ENCODE assay signal across 17 cellular contexts in genomic region chr4:155512812-155513211, GRCh38.
DNase-seq lines count a peak whose midpoint lies in the region; ATAC-seq and TF ChIP-seq lines count a peak whose summit lies in the region.
"Had no signal": no experiment of that assay in that cellular context is flagged by ENCODE, and none has a peak within 500 bp of the region (broad histone marks: within the 10 kb centered on the region; RNA-seq: fewer than 3 reads in every experiment).

No MANE protein-coding gene starts in this region.

- H3K36me3 ChIP-seq in heart right ventricle: no peaks in the 10 kb centered on the region
- no peaks in the 10 kb centered on the region for H3K36me3 ChIP-seq in aorta (ENCODE audit: control insufficient read depth in 1 of 2, insufficient read depth in 2 of 2, low read length in 1 of 2)

- peaks cover 0 to 74% (median 39%) of the 10 kb centered on the region in 9 donors for H3K4me1 ChIP-seq in heart right ventricle
- peaks cover 0 to 7% of the 10 kb centered on the region in 2 donors for H3K4me1 ChIP-seq in aorta (ENCODE audit: control insufficient read depth in 1 of 2, insufficient read depth in 2 of 2, low read length in 2 of 2)

- H3K9me3 ChIP-seq in heart right ventricle (no peaks in the 10 kb centered on the region), aorta (ENCODE audit: control insufficient read depth, low read length) (no peaks in the 10 kb centered on the region)

- no peaks in the 10 kb centered on the region for H3K27me3 ChIP-seq in heart right ventricle
- no peaks in the 10 kb centered on the region for H3K27me3 ChIP-seq in aorta (ENCODE audit: control insufficient read depth in 1 of 2, insufficient read depth in 2 of 2, low read length in 1 of 2)

- WGBS in heart right ventricle, 2 donors: 44 to 53% methylated on average over 5 of the region's 5 CpGs
- WGBS in aorta, 2 donors: 9 to 13% methylated on average over 5 of the region's 5 CpGs

- intact Hi-C loops in Right ventricle myocardium inferior (cut with DNase I): loop anchor here (2.0 to 10.0 kb wide), 4 partner anchors 59 to 252 kb away; no protein-coding TSS in a partner anchor
- intact Hi-C loops in cardiac septum (cut with DNase I): loop anchor here (5.0 kb wide), 2 partner anchors 71 to 159 kb away; no protein-coding TSS in a partner anchor
- intact Hi-C loops in heart right ventricle (cut with DNase I): loop anchor here in 6 of 10 donors (5.0 to 10.0 kb wide), 8 partner anchors 66 to 274 kb away; partner anchors contain the start of genes GUCY1A1 (in 2 of the 6) and GUCY1B1 (in 1 of the 6)
- intact Hi-C loops in aorta (cut with DNase I): loop anchor here (5.0 to 10.0 kb wide), 3 partner anchors 41 to 262 kb away; no protein-coding TSS in a partner anchor

- H3K27ac ChIP-seq in heart right ventricle: peak overlapping the region in 9 of 10 donors; percentile 28 to 85 (median 68)
- no peak overlapping the region for H3K27ac ChIP-seq in aorta (ENCODE audit: low read depth in 1 of 2, low read length in 2 of 2)
- H3K27ac ChIP-seq: 22Rv1 had no signal

- H3K4me3 ChIP-seq in heart right ventricle: no peak overlapping the region
- no peak overlapping the region for H3K4me3 ChIP-seq in aorta (ENCODE audit: low read length in 2 of 2)
- H3K4me3 ChIP-seq: K562 had no signal

- DNase-seq in Right ventricle myocardium inferior (ENCODE audit: missing footprints) (no peak), cardiac septum (ENCODE audit: low spot score) (no peak), heart right ventricle (peak in 1 of 2 donors; percentile 82), lung microvascular endothelial cell (ENCODE audit: low read depth in 2 of 2) (peak; percentile 16 to 95), aorta (no peak), NCI-H2081 (lab: John Stamatoyannopoulos, UW) (no peak), NCI-H2081 treated with DMSO at 0.1 percent for 48 hours (lab: John Stamatoyannopoulos, UW) (no peak)
- DNase-seq: DMS79, GOT3, MV-4-11, NCI-H1694 treated with DMSO at 0.1 percent for 48 hours, NCI-H345, NCI-H524 treated with DMSO at 0.1 percent for 48 hours had no signal

- peak; percentile 69 for ATAC-seq in Right ventricle myocardium inferior
- peak; percentile 52 to 81 (median 76) for ATAC-seq in heart right ventricle
- ATAC-seq in aorta (ENCODE audit: low FRiP score): peak; percentile 68
- no peak for ATAC-seq in HG02798 (IDR thresholded peaks at IDR 0.05; ENCODE audit: poor library complexity, unreplicated experiment)
- ATAC-seq: HCT116, K562 had no signal

- no peak for TF ChIP-seq CTCF in heart right ventricle (IDR thresholded peaks at IDR 0.05)

Comparison
In these comparisons a context has a peak if more than half of its experiments do, and no peak if none do; other contexts are left out.
1. DNase-seq: peak in lung microvascular endothelial cell (2 of 2); none in Right ventricle myocardium inferior (single experiment), cardiac septum (single experiment), aorta (0 of 2), NCI-H2081 (0 of 2) and NCI-H2081 treated with DMSO at 0.1 percent for 48 hours (single experiment).
2. H3K27ac ChIP-seq: peak in heart right ventricle (9 of 10); none in aorta (0 of 2).